In the genomic region with DNA sequence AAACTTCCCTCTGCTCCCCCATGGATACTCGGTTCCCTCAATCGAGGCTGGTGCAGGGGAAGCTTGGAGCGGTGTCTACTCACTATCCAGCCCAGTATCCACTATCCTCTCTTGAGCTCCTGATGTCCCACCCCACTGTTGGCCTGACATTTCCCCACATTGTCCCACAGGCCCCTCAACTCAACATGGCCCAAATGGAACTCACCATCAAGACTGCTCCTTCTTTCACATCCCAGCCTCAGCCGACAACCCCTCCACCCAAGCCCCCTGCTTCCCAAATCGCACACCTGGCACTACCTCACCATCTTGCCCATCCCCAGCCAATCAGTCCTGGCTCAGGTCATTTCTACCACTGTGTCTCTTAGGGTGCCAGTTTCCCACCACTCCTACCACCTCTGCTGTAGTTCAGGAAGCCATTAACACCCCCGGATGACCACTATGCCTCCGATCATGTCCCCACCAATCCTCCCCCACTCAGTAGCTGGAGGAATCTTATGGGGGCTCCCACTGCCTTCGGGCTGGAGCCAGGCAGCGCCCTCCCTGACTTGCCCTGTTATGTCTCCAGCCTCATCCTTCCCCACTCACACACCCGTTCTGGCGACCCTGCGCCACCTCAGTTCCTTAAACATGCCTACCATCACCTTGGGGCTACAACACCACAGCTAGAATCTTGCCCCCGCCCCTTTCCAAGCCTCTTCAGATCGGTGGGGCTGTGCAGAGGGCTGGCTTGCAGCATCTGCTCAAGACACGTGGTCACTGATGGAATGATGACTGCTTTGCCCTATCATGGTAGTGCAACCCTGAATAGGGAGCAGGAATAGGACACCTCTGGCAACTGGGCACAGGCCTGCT, we compare ENCODE assay signal across 16 cellular contexts.
A peak's percentile ranks its signal among the peaks of the same experiment; 100 is the strongest.
DNase-seq lines count a peak whose midpoint lies in the region; ATAC-seq and TF ChIP-seq lines count a peak whose summit lies in the region.
"Had no signal": no experiment of that assay in that cellular context is flagged by ENCODE, and none has a peak within 500 bp of the region (broad histone marks: within the 10 kb centered on the region; RNA-seq: fewer than 3 reads in every experiment).

No MANE protein-coding gene starts in this region.

- no peak overlapping the region for H3K4me3 ChIP-seq in upper lobe of right lung
- H3K4me3 ChIP-seq: BLaER1, HAP-1 had no signal

- no peaks in the 10 kb centered on the region for H3K4me1 ChIP-seq in upper lobe of right lung
- H3K4me1 ChIP-seq: HAP-1 had no signal

- no peaks in the 10 kb centered on the region for H3K9me3 Mint-ChIP-seq in activated T-cell treated with anti-CD3 and anti-CD28 coated beads, Interleukin-2, amount 50 U/mL, for 24 hours
- H3K9me3 Mint-ChIP-seq in activated T-cell treated with anti-CD3 and anti-CD28 coated beads, Interleukin-2, amount 50 U/mL, for 4 hours: no peaks in the 10 kb centered on the region
- H3K9me3 Mint-ChIP-seq: CD8-positive, alpha-beta memory T cell had no signal

- no peak for ATAC-seq in activated T-cell treated with anti-CD3 and anti-CD28 coated beads, Interleukin-2, amount 50 U/mL, for 4 hours
- ATAC-seq in T-helper 17 cell: no peak
- no peak for ATAC-seq in upper lobe of right lung

- no peak overlapping the region for H3K4me3 Mint-ChIP-seq in activated T-cell treated with anti-CD3 and anti-CD28 coated beads, Interleukin-2, amount 50 U/mL, for 24 hours
- H3K4me3 Mint-ChIP-seq in activated T-cell treated with anti-CD3 and anti-CD28 coated beads, Interleukin-2, amount 50 U/mL, for 4 hours: no peak overlapping the region
- H3K4me3 Mint-ChIP-seq in T-helper 17 cell: no peak overlapping the region
- H3K4me3 Mint-ChIP-seq: CD8-positive, alpha-beta memory T cell had no signal

- peak; percentile 22 for DNase-seq in activated T-cell treated with anti-CD3 and anti-CD28 coated beads, Interleukin-2, amount 50 U/mL, for 24 hours
- DNase-seq in activated T-cell treated with anti-CD3 and anti-CD28 coated beads, Interleukin-2, amount 50 U/mL, for 4 hours: no peak
- no peak for DNase-seq in T-helper 17 cell
- peak; percentile 65 for DNase-seq in mesenteric fat pad (ENCODE audit: low spot score)
- DNase-seq in upper lobe of right lung: peak; percentile 41
- no peak for DNase-seq in glomerular visceral epithelial cell (ENCODE audit: extremely low spot score)
- DNase-seq in hippocampal formation (lab: John Stamatoyannopoulos, UW): no peak
- DNase-seq: 8988T; AML-193; Caco-2; CD8-positive, alpha-beta memory T cell; DND-41; GF-D8; GOT3 had no signal

- TF ChIP-seq CTCF in upper lobe of right lung (IDR thresholded peaks at IDR 0.05): no peak

- H3K4me1 Mint-ChIP-seq in activated T-cell treated with anti-CD3 and anti-CD28 coated beads, Interleukin-2, amount 50 U/mL, for 24 hours (ENCODE audit: low read depth): no peaks in the 10 kb centered on the region
- H3K4me1 Mint-ChIP-seq in activated T-cell treated with anti-CD3 and anti-CD28 coated beads, Interleukin-2, amount 50 U/mL, for 4 hours (ENCODE audit: low read depth): no peaks in the 10 kb centered on the region
- peaks cover 6% of the 10 kb centered on the region for H3K4me1 Mint-ChIP-seq in T-helper 17 cell
- H3K4me1 Mint-ChIP-seq: CD8-positive, alpha-beta memory T cell had no signal

- H3K27ac Mint-ChIP-seq in activated T-cell treated with anti-CD3 and anti-CD28 coated beads, Interleukin-2, amount 50 U/mL, for 24 hours: no peak overlapping the region
- peak overlapping the region; percentile 27 for H3K27ac Mint-ChIP-seq in T-helper 17 cell

- H3K27me3 Mint-ChIP-seq in activated T-cell treated with anti-CD3 and anti-CD28 coated beads, Interleukin-2, amount 50 U/mL, for 24 hours: no peaks in the 10 kb centered on the region
- H3K27me3 Mint-ChIP-seq in activated T-cell treated with anti-CD3 and anti-CD28 coated beads, Interleukin-2, amount 50 U/mL, for 4 hours (ENCODE audit: low read depth): peaks cover 4% of the 10 kb centered on the region
- H3K27me3 Mint-ChIP-seq in T-helper 17 cell: peaks cover 17% of the 10 kb centered on the region

- H3K36me3 ChIP-seq in upper lobe of right lung: no peaks in the 10 kb centered on the region
- H3K36me3 ChIP-seq: BLaER1, HAP-1 had no signal

- no peaks in the 10 kb centered on the region for H3K27me3 ChIP-seq in upper lobe of right lung
- H3K27me3 ChIP-seq: BLaER1 had no signal

- H3K27ac ChIP-seq in upper lobe of right lung: no peak overlapping the region
- H3K27ac ChIP-seq: BLaER1 had no signal

- intact Hi-C loops in upper lobe of right lung (cut with DNase I): no loop called here

- no peaks in the 10 kb centered on the region for H3K9me3 ChIP-seq in T-helper 17 cell (ENCODE audit: control insufficient read depth, low read length, poor library complexity, severe bottlenecking)
- no peaks in the 10 kb centered on the region for H3K9me3 ChIP-seq in upper lobe of right lung
- H3K9me3 ChIP-seq: BLaER1, Caco-2, HAP-1 had no signal

- no peaks in the 10 kb centered on the region for H3K36me3 Mint-ChIP-seq in activated T-cell treated with anti-CD3 and anti-CD28 coated beads, Interleukin-2, amount 50 U/mL, for 24 hours (ENCODE audit: low read depth)
- H3K36me3 Mint-ChIP-seq in activated T-cell treated with anti-CD3 and anti-CD28 coated beads, Interleukin-2, amount 50 U/mL, for 4 hours (ENCODE audit: insufficient read depth): no peaks in the 10 kb centered on the region
- no peaks in the 10 kb centered on the region for H3K36me3 Mint-ChIP-seq in T-helper 17 cell (ENCODE audit: low read depth)
- H3K36me3 Mint-ChIP-seq: CD8-positive, alpha-beta memory T cell had no signal

Comparison
In these comparisons a context has a peak if more than half of its experiments do, and no peak if none do; other contexts are left out.
1. DNase-seq: peak in activated T-cell treated with anti-CD3 and anti-CD28 coated beads, Interleukin-2, amount 50 U/mL, for 24 hours (single experiment), mesenteric fat pad (single experiment) and upper lobe of right lung (single experiment); none in activated T-cell treated with anti-CD3 and anti-CD28 coated beads, Interleukin-2, amount 50 U/mL, for 4 hours (single experiment), T-helper 17 cell (0 of 3), glomerular visceral epithelial cell (single experiment) and hippocampal formation (0 of 2).